8 cellular contexts compared by ENCODE assay signal in the genomic region with DNA sequence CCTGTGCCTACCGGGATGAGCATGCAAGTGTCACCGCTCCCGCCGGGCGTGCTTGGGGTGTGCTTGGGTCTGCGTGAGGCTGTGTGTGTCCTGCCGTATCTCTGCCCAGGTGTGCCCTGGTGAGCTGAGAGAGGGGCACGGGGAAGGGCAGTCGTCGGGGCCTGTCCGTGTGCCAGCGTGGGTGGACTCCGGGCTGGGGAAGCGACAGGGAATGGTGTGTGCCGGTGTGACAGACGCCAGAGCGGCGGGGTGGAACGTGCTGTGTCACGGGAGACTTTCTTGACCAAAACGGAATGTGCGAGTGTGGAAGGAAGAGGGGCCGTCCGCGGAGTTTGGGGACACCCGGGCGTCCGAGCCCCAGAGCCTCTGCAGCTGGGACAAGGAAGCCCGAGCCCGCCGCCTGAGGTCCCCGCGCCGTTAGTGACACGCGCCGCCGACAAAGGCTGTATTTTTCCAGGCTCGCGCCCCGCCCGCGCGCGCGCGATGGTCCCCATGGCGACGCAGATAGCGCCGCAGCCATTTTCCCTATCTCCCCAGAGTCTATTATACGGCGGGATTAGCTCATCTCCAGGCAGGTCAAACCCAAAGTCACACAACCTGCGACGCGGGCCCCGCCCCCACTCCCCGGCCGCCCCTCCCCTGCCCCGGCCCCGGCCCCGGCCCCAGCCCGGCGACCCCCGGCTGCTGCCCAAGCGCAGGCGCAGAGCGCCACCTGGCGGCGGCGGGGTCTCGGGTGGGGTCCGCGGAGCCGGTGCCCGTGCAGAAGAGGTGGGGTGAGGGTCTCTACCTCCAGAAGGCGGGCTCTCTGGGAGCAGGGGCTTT. TPM values are rescaled to one million over a fixed set of nuclear protein-coding genes. Genes with fewer than 3 reads are reported as not detected.
A peak's percentile ranks its signal among the peaks of the same experiment; 100 is the strongest.
DNase-seq lines count a peak whose midpoint lies in the region; ATAC-seq and TF ChIP-seq lines count a peak whose summit lies in the region.

No MANE protein-coding gene starts in this region.

- no peaks in the 10 kb centered on the region for H3K9me3 Mint-ChIP-seq in activated CD4-positive, alpha-beta T cell treated with anti-CD3 and anti-CD28 coated beads for 36 hours (ENCODE audit: low read depth)

- H3K9me3 ChIP-seq in A673 (ENCODE audit: low read depth, low read length, poor library complexity, severe bottlenecking), result no peaks in the 10 kb centered on the region
- H3K9me3 ChIP-seq in colonic mucosa, result no peaks in the 10 kb centered on the region
- peaks cover 0 to 6% of the 10 kb centered on the region in 2 donors for H3K9me3 ChIP-seq in lung (ENCODE audit: control insufficient read depth in 2 of 2, insufficient read depth in 1 of 2, low read length in 1 of 2)

- DNase-seq in A673 (ENCODE audit: low spot score) (peak; percentile 85), GM19238 (ENCODE audit: insufficient read length, low spot score) (peak; percentile 64), NCI-H345 treated with DMSO at 0.1 percent for 48 hours (lab: John Stamatoyannopoulos, UW; ENCODE audit: unreplicated experiment) (peak; percentile 13), colonic mucosa (peak; percentile 73), lung (ENCODE audit: low spot score) (no peak), kidney glomerular epithelial cell (lab: John Stamatoyannopoulos, UW) (no peak)
- DNase-seq in activated CD4-positive, alpha-beta T cell treated with anti-CD3 and anti-CD28 coated beads for 36 hours, result peak; percentile 85
- peak; percentile 54 for DNase-seq in stimulated activated CD8-positive, alpha-beta memory T cell treated with anti-CD3 and anti-CD28 coated beads, Interleukin-12 subunit alpha, Interleukin-12 subunit beta, amount 100 ng/mL, for 1 hour (ENCODE audit: low read depth)

- 5 to 9% methylated on average over 66 to 77 of the region's 77 CpGs for WGBS in lung, 2 donors

- peak overlapping the region; percentile 73 for H3K27ac ChIP-seq in A673 (ENCODE audit: low read depth, low read length, poor library complexity, severe bottlenecking)
- no peak overlapping the region for H3K27ac ChIP-seq in colonic mucosa
- peak overlapping the region in 1 of 2 donors; percentile 74 for H3K27ac ChIP-seq in lung (ENCODE audit: low read depth in 1 of 2, low read length in 1 of 2)

- CTCF ChIA-PET in A673 (lab: Charles Lee), result interaction anchor here (0.6 to 1.0 kb wide), 5 partner anchors 8 to 929 kb away, joined by 3 to 9 read pairs (median 3); no protein-coding TSS in a partner anchor
- CTCF ChIA-PET in activated CD4-positive, alpha-beta T cell treated with anti-CD3 and anti-CD28 coated beads for 36 hours (lab: Charles Lee), result interaction anchor here (0.6 to 2.2 kb wide), 11 partner anchors 9 to 424 kb away, joined by 3 to 6 read pairs (median 3); no protein-coding TSS in a partner anchor

- H3K4me1 Mint-ChIP-seq in activated CD4-positive, alpha-beta T cell treated with anti-CD3 and anti-CD28 coated beads for 36 hours, result no peaks in the 10 kb centered on the region

- H3K4me1 ChIP-seq in A673 (ENCODE audit: insufficient read depth, low read length, poor library complexity, severe bottlenecking) (no peaks in the 10 kb centered on the region), colonic mucosa (peaks cover 13% of the 10 kb centered on the region), lung (ENCODE audit: control insufficient read depth in 2 of 2, insufficient read depth in 2 of 2, low read length in 2 of 2) (peaks cover 0 to 17% of the 10 kb centered on the region in 2 donors)

- peak; percentile 78 for ATAC-seq in activated CD4-positive, alpha-beta T cell treated with anti-CD3 and anti-CD28 coated beads for 36 hours
- ATAC-seq in lung (ENCODE audit: insufficient read depth, low FRiP score), result peak; percentile 67

- peaks cover 1% of the 10 kb centered on the region for H3K27me3 ChIP-seq in A673 (replicated peaks; ENCODE audit: insufficient read depth, low read depth, low read length, poor library complexity)
- H3K27me3 ChIP-seq in colonic mucosa, result peaks cover 47% of the 10 kb centered on the region
- no peaks in the 10 kb centered on the region for H3K27me3 ChIP-seq in lung (ENCODE audit: control insufficient read depth, insufficient read depth)

- no peak overlapping the region for H3K27ac Mint-ChIP-seq in activated CD4-positive, alpha-beta T cell treated with anti-CD3 and anti-CD28 coated beads for 36 hours

- intact Hi-C loops in A673 (cut with micrococcal nuclease; ENCODE audit: unreplicated experiment) (loop anchor here (5.0 kb wide), 1 partner anchor 420 kb away; no protein-coding TSS in a partner anchor), colonic mucosa (cut with DNase I) (loop anchor here (5.0 to 10.0 kb wide), 3 partner anchors 75 to 400 kb away; no protein-coding TSS in a partner anchor)
- intact Hi-C loops in activated CD4-positive, alpha-beta T cell treated with anti-CD3 and anti-CD28 coated beads for 36 hours (cut with DNase I, micrococcal nuclease), result loop anchor here (1.0 to 5.0 kb wide), 6 partner anchors 71 to 423 kb away; no protein-coding TSS in a partner anchor

- H3K4me3 Mint-ChIP-seq in activated CD4-positive, alpha-beta T cell treated with anti-CD3 and anti-CD28 coated beads for 36 hours, result peak overlapping the region; percentile 61

- H3K36me3 Mint-ChIP-seq in activated CD4-positive, alpha-beta T cell treated with anti-CD3 and anti-CD28 coated beads for 36 hours (ENCODE audit: low read depth), result no peaks in the 10 kb centered on the region

- BruUV-seq in A673 (replicated peaks; lab: Mats Ljungman, UMichigan), result no TSS peak

- peak overlapping the region; percentile 52 for H3K4me3 ChIP-seq in A673 (ENCODE audit: low read depth, low read length, poor library complexity, severe bottlenecking)
- H3K4me3 ChIP-seq in colonic mucosa, result peak overlapping the region; percentile 35
- H3K4me3 ChIP-seq in lung, result no peak overlapping the region

- H3K27me3 Mint-ChIP-seq in activated CD4-positive, alpha-beta T cell treated with anti-CD3 and anti-CD28 coated beads for 36 hours, result peaks cover 42% of the 10 kb centered on the region

- H3K9ac ChIP-seq in colonic mucosa (ENCODE audit: low read depth in 2 of 2, low read length in 2 of 2), result no peak overlapping the region

- POLR2A ChIA-PET in A673 (lab: Charles Lee; ENCODE audit: low non-redundant PET), result no interaction called here
- POLR2A ChIA-PET in activated CD4-positive, alpha-beta T cell treated with anti-CD3 and anti-CD28 coated beads for 36 hours (lab: Charles Lee), result no interaction called here

- TF ChIP-seq CTCF in A673 (conservative IDR thresholded peaks at IDR 0.05; ENCODE audit: low read depth, low read length), result peak; percentile 73
- peak; percentile 55 for TF ChIP-seq CTCF in colonic mucosa (IDR thresholded peaks at IDR 0.05)
- peak; percentile 20 for TF ChIP-seq CTCF in lung (IDR thresholded peaks at IDR 0.05; ENCODE audit: control extremely low read depth, extremely low read depth)

- H3K36me3 ChIP-seq in A673 (ENCODE audit: insufficient read depth, low read length, poor library complexity, severe bottlenecking), result no peaks in the 10 kb centered on the region
- H3K36me3 ChIP-seq in colonic mucosa, result no peaks in the 10 kb centered on the region
- H3K36me3 ChIP-seq in lung (ENCODE audit: control insufficient read depth in 2 of 2, insufficient read depth in 2 of 2, low read length in 2 of 2), result no peaks in the 10 kb centered on the region

RNA-seq across cellular contexts. Expression of a gene that starts 4.5 kb away (rescaled TPM):
- 14.2 and 19.4 TPM in 2 replicates for total RNA-seq in A673 (2021)
- under 1 TPM; 0.05 to 0.07 TPM for total RNA-seq in activated CD4-positive, alpha-beta T cell treated with anti-CD3 and anti-CD28 coated beads for 36 hours
- 1 to 10 TPM; 5.8 to 8.1 TPM for total RNA-seq in colonic mucosa
- 10 to 100 TPM in 1 of 2 donors, 1 to 10 TPM in 1; 9.6 to 37.0 TPM for total RNA-seq in lung
- polyA plus RNA-seq in lung, result 10 to 100 TPM; 26.1 to 31.4 TPM

RNA-seq across cellular contexts. Expression of a gene that starts 30.8 kb away (rescaled TPM):
- total RNA-seq in A673 (2021) (not detected in 2 replicates), colonic mucosa (not detected), lung (not detected)
- total RNA-seq in activated CD4-positive, alpha-beta T cell treated with anti-CD3 and anti-CD28 coated beads for 36 hours, result not detected
- polyA plus RNA-seq in lung, result not detected

Comparison
In these comparisons a context has a peak if more than half of its experiments do, and no peak if none do; other contexts are left out.
1. DNase-seq: peak in A673 (single experiment), GM19238 (single experiment), NCI-H345 treated with DMSO at 0.1 percent for 48 hours (single experiment), activated CD4-positive, alpha-beta T cell treated with anti-CD3 and anti-CD28 coated beads for 36 hours (single experiment), colonic mucosa (single experiment) and stimulated activated CD8-positive, alpha-beta memory T cell treated with anti-CD3 and anti-CD28 coated beads, Interleukin-12 subunit alpha, Interleukin-12 subunit beta, amount 100 ng/mL, for 1 hour (single experiment); none in lung (single experiment) and kidney glomerular epithelial cell (single experiment).
2. CTCF ChIP-seq: peak in every context shown above with its lines; median percentile 73 in A673; 55 in colonic mucosa; 20 in lung.
3. RNA of a gene that starts 4.5 kb away (total RNA-seq): 9.6 to 37.0 TPM in lung, 14.2 to 19.4 TPM in A673 and 5.8 to 8.1 TPM in colonic mucosa; 0.05 to 0.07 TPM in activated CD4-positive, alpha-beta T cell treated with anti-CD3 and anti-CD28 coated beads for 36 hours; every median in the first group is over 4 times any median in the second.